ENCODE assay signal across 8 cellular contexts in the genomic region with DNA sequence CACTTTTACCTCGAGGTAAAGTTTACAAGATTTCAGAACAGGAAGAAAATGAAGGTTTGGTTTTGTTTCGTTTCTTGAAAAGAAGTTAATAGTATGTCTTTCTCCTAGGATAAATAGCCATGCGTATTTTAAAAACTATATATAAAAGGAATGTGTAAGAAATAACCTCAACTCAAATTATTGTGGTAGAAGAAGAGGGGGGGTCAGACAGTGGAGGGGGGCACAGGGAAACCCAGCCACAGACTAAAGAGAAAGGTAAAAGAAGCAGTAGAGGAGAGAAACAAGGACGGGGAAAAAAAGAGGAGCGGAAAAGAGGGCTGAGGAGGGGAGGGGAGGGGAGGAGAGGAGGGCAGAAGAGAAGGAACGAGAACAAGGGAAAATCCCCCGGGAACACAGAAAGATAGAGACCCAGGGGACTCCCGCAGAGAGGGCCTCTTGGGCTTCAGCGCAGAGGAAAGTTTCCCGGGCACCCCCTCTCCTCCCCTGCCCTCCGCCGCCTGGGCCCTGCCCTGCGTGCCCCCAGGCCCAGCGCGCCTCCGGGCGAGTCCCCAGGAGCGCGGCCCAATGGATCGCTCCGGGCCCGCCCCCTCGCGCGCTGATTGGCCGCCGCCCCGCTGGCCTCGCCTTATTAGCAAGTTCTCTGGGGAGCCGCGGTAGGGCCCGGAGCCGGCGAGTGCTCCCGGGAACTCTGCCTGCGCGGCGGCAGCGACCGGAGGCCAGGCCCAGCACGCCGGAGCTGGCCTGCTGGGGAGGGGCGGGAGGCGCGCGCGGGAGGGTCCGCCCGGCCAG. TPM values are rescaled to one million over a fixed set of nuclear protein-coding genes. Genes with fewer than 3 reads are reported as not detected.
A peak's percentile ranks its signal among the peaks of the same experiment; 100 is the strongest.
DNase-seq lines count a peak whose midpoint lies in the region; ATAC-seq, FAIRE-seq and TF ChIP-seq lines count a peak whose summit lies in the region.

TSS of gene MSX1 (plus strand) at position 656 of the 789 bp plus-strand sequence. CDS start 235 bp downstream, outside the sequence.

- TF ChIP-seq CTCF in Caco-2 (IDR thresholded peaks at IDR 0.05; ENCODE audit: insufficient read depth in 1 of 2, low read depth in 1 of 2, low read length in 1 of 2, severe bottlenecking in 1 of 2, unreplicated experiment in 1 of 2): no peak
- peak in 1 of 6 experiments; percentile 7 for TF ChIP-seq CTCF in adrenal gland (IDR thresholded peaks at IDR 0.05)
- no peak for TF ChIP-seq CTCF in left ventricle myocardium inferior (IDR thresholded peaks at IDR 0.05; ENCODE audit: borderline replicate concordance)
- no peak for TF ChIP-seq CTCF in pancreas (IDR thresholded peaks at IDR 0.05)

- POLR2A ChIA-PET in Caco-2 (lab: Charles Lee): no interaction called here

- FAIRE-seq in pancreas (lab: Jason Lieb, UNC): no peak

- TF ChIP-seq POLR2A in adrenal gland (IDR thresholded peaks at IDR 0.05): peak; percentile 91 to 98

- H3K36me3 ChIP-seq in Caco-2 (ENCODE audit: control insufficient read depth, insufficient read depth, low read length) (no peaks in the 10 kb centered on the region), adrenal gland (replicated peaks in 1 of 2) (peaks cover 0 to 8% of the 10 kb centered on the region in 2 donors), left ventricle myocardium inferior (peaks cover 15% of the 10 kb centered on the region), pancreas (no peaks in the 10 kb centered on the region)

- DNase-seq in Caco-2: peak; percentile 89 to 93
- DNase-seq in GM19238 (ENCODE audit: insufficient read length, low spot score): peak; percentile 85
- peak; percentile 10 for DNase-seq in NCI-H748 treated with DMSO at 0.1 percent for 48 hours (lab: John Stamatoyannopoulos, UW)
- peak; percentile 88 to 93 (median 90) for DNase-seq in adrenal gland
- peak; percentile 87 for DNase-seq in left ventricle myocardium inferior
- peak; percentile 76 to 95 (median 86) for DNase-seq in pancreas
- no peak for DNase-seq in SIG-M5 treated with dmso at 0.1 percent for 504 hours (lab: John Stamatoyannopoulos, UW; ENCODE audit: unreplicated experiment)

- H3K4me1 Mint-ChIP-seq in Caco-2 (ENCODE audit: low read depth, unreplicated experiment): no peaks in the 10 kb centered on the region

- H3K36me3 Mint-ChIP-seq in Caco-2 (ENCODE audit: insufficient read depth, unreplicated experiment): peaks cover 27% of the 10 kb centered on the region

- BruUV-seq in Caco-2 (replicated peaks; lab: Mats Ljungman, UMichigan): no TSS peak

- H3K9me3 Mint-ChIP-seq in Caco-2 (ENCODE audit: unreplicated experiment): no peaks in the 10 kb centered on the region

- peak within 1 kb of the TSS; percentile 99 for H3K4me3 Mint-ChIP-seq in Caco-2 (ENCODE audit: unreplicated experiment)

- peak within 1 kb of the TSS; percentile 95 for H3K27ac Mint-ChIP-seq in Caco-2 (ENCODE audit: unreplicated experiment)

- H3K4me3 ChIP-seq in Caco-2 (ENCODE audit: low read depth, low read length) (peak within 1 kb of the TSS; percentile 93), adrenal gland (peak within 1 kb of the TSS in 3 of 4 donors; percentile 60 to 95 (median 83)), left ventricle myocardium inferior (peak within 1 kb of the TSS; percentile 89), pancreas (peak within 1 kb of the TSS; percentile 55 to 84 (median 60))

- ATAC-seq in HG03196 (IDR thresholded peaks at IDR 0.05; ENCODE audit: unreplicated experiment) (peak; percentile 83), pancreas (peak; percentile 94 to 96 (median 94))

- no peaks in the 10 kb centered on the region for H3K27me3 Mint-ChIP-seq in Caco-2 (ENCODE audit: insufficient read depth, unreplicated experiment)

- peak within 1 kb of the TSS in 2 of 5 donors; percentile 47 to 72 for H3K27ac ChIP-seq in adrenal gland
- peak within 1 kb of the TSS; percentile 88 for H3K27ac ChIP-seq in left ventricle myocardium inferior (replicated peaks)
- H3K27ac ChIP-seq in pancreas: peak within 1 kb of the TSS in 1 of 4 donors; percentile 36

- H3K27me3 ChIP-seq in Caco-2 (replicated peaks; ENCODE audit: control insufficient read depth, insufficient read depth, low read length) (no peaks in the 10 kb centered on the region), adrenal gland (peaks cover 55% of the 10 kb centered on the region), left ventricle myocardium inferior (ENCODE audit: low read depth) (peaks cover 99% of the 10 kb centered on the region), pancreas (peaks cover 0 to 48% (median 19%) of the 10 kb centered on the region in 4 donors)

- H3K9me3 ChIP-seq in Caco-2 (no peaks in the 10 kb centered on the region), adrenal gland (replicated peaks in 1 of 3) (no peaks in the 10 kb centered on the region), left ventricle myocardium inferior (replicated peaks) (no peaks in the 10 kb centered on the region), pancreas (no peaks in the 10 kb centered on the region)

- H3K4me1 ChIP-seq in Caco-2: peaks cover 7% of the 10 kb centered on the region; the same call in 1 of the 2 replicates
- H3K4me1 ChIP-seq in adrenal gland (replicated peaks in 1 of 2): peaks cover 14 to 25% of the 10 kb centered on the region in 2 donors
- peaks cover 76% of the 10 kb centered on the region for H3K4me1 ChIP-seq in left ventricle myocardium inferior
- H3K4me1 ChIP-seq in pancreas: peaks cover 0 to 4% (median 0%) of the 10 kb centered on the region in 3 donors

- WGBS in adrenal gland, 4 donors: 3 to 14% (median 7%) methylated on average over 11 to 49 of the region's 49 CpGs
- 3% methylated on average over 35 to 49 of the region's 49 CpGs for WGBS in pancreas, 2 donors

- intact Hi-C loops in Caco-2 (cut with micrococcal nuclease; ENCODE audit: unreplicated experiment) (no loop called here), adrenal gland (cut with DNase I) (loop anchor here in 1 of 2 donors (10.0 kb wide), 1 partner anchor 374 kb away; no protein-coding TSS in a partner anchor), left ventricle myocardium inferior (cut with micrococcal nuclease) (no loop called here), pancreas (cut with DNase I) (no loop called here)

- CTCF ChIA-PET in Caco-2 (lab: Charles Lee): interaction anchor here (0.6 kb wide), 1 partner anchor 385 kb away, joined by 4 read pairs; no protein-coding TSS in a partner anchor

RNA-seq across cellular contexts. Expression of gene MSX1, which starts in this region (rescaled TPM):
- 30.0 and 35.1 TPM in 2 replicates for total RNA-seq in Caco-2 (2022)
- total RNA-seq in adrenal gland: 10 to 100 TPM in 2 of 8 donors, 1 to 10 TPM in 6; 5.2 to 30.3 (median 8.1) TPM
- polyA plus RNA-seq in adrenal gland: 1 to 10 TPM; 1.8 to 7.9 (median 4.6) TPM
- total RNA-seq in left ventricle myocardium inferior: 3.4 TPM
- total RNA-seq in pancreas: 1 to 10 TPM in 3 of 6 donors, under 1 TPM in 3; 0.51 to 1.4 (median 0.99) TPM
- polyA plus RNA-seq in pancreas: 1 to 10 TPM; 1.5 to 2.7 TPM
